ENCODE assay signal across 20 cellular contexts in genomic region chr9:137109250-137110146, GRCh38. TPM values are rescaled to one million over a fixed set of nuclear protein-coding genes. Genes with fewer than 3 reads are reported as not detected.
"Had no signal": no experiment of that assay in that cellular context is flagged by ENCODE, and none has a peak within 500 bp of the region (broad histone marks: within the 10 kb centered on the region; RNA-seq: fewer than 3 reads in every experiment).

No MANE protein-coding gene starts in this region.

- H3K9me3 Mint-ChIP-seq: activated naive CD4-positive, alpha-beta T cell treated with anti-CD3 and anti-CD28 coated beads, Interleukin-2, amount 50 U/mL, for 24 hours; activated T-cell treated with anti-CD3 and anti-CD28 coated beads, Interleukin-2, amount 50 U/mL, for 72 hours; naive thymus-derived CD4-positive, alpha-beta T cell; T-cell had no signal

- H3K27me3 Mint-ChIP-seq: activated CD4-positive, alpha-beta T cell treated with anti-CD3 and anti-CD28 coated beads, Interleukin-2, amount 10 ng/mL, durations not matched to agents 7 days and 5 days; activated naive CD4-positive, alpha-beta T cell treated with anti-CD3 and anti-CD28 coated beads, Interleukin-2, amount 50 U/mL, for 24 hours; naive thymus-derived CD4-positive, alpha-beta T cell; T-cell had no signal

- H3K27me3 ChIP-seq: esophagus muscularis mucosa, heart right ventricle, pancreas, sigmoid colon, thyroid gland had no signal

- H3K4me1 ChIP-seq: pancreas had no signal

- DNase-seq: activated CD4-positive, alpha-beta T cell treated with anti-CD3 and anti-CD28 coated beads, Interleukin-2, amount 10 ng/mL, durations not matched to agents 7 days and 5 days; activated CD8-positive, alpha-beta memory T cell treated with anti-CD3 and anti-CD28 coated beads, Interleukin-2, amount 50 U/mL, for 4 hours; activated CD8-positive, alpha-beta T cell treated with anti-CD3 and anti-CD28 coated beads, Interleukin-2, amount 10 ng/mL, durations not matched to agents 7 days and 5 days; activated effector memory CD4-positive, alpha-beta T cell treated with anti-CD3 and anti-CD28 coated beads, Interleukin-2, amount 50 U/mL, for 16 hours; activated T-cell treated with anti-CD3 and anti-CD28 coated beads, Interleukin-2, amount 50 U/mL, for 72 hours; effector CD8-positive, alpha-beta T cell; heart right ventricle; kidney glomerular epithelial cell; mesendoderm; naive thymus-derived CD4-positive, alpha-beta T cell; stimulated activated CD8-positive, alpha-beta memory T cell treated with anti-CD3 and anti-CD28 coated beads, Interleukin-4, amount 100 ng/mL, for 48 hours; stimulated activated naive CD4-positive, alpha-beta T cell treated with Interleukin-2 at 50 U/mL for 16 hours; T-cell; thyroid gland had no signal

- ATAC-seq: activated CD8-positive, alpha-beta T cell treated with anti-CD3 and anti-CD28 coated beads, Interleukin-2, amount 10 ng/mL, durations not matched to agents 7 days and 5 days; activated T-cell treated with anti-CD3 and anti-CD28 coated beads, Interleukin-2, amount 50 U/mL, for 72 hours; naive thymus-derived CD4-positive, alpha-beta T cell; pancreas; T-cell had no signal

- H3K27ac ChIP-seq: esophagus muscularis mucosa, heart right ventricle, pancreas, sigmoid colon, thyroid gland had no signal

- H3K4me3 Mint-ChIP-seq: activated CD4-positive, alpha-beta T cell treated with anti-CD3 and anti-CD28 coated beads, Interleukin-2, amount 10 ng/mL, durations not matched to agents 7 days and 5 days; activated CD8-positive, alpha-beta T cell treated with anti-CD3 and anti-CD28 coated beads, Interleukin-2, amount 10 ng/mL, durations not matched to agents 7 days and 5 days; activated naive CD4-positive, alpha-beta T cell treated with anti-CD3 and anti-CD28 coated beads, Interleukin-2, amount 50 U/mL, for 24 hours; activated T-cell treated with anti-CD3 and anti-CD28 coated beads, Interleukin-2, amount 50 U/mL, for 72 hours; naive thymus-derived CD4-positive, alpha-beta T cell; T-cell had no signal

- H3K4me3 ChIP-seq: esophagus muscularis mucosa, heart right ventricle, pancreas, sigmoid colon, thyroid gland had no signal

- H3K9me3 ChIP-seq: esophagus muscularis mucosa, heart right ventricle, pancreas, sigmoid colon, thyroid gland had no signal

RNA-seq across cellular contexts. Expression of gene GRIN1, which starts 29.5 kb away (rescaled TPM):
- total RNA-seq: activated CD8-positive, alpha-beta T cell treated with anti-CD3 and anti-CD28 coated beads, Interleukin-2, amount 10 ng/mL, durations not matched to agents 7 days and 5 days; heart right ventricle; liver; naive thymus-derived CD4-positive, alpha-beta T cell; subcutaneous adipose tissue; T-cell; thyroid gland had no signal
